ENCODE assay signal across 16 cellular contexts in genomic region chr4:142291299-142291698, GRCh38.
"Had no signal": no experiment of that assay in that cellular context is flagged by ENCODE, and none has a peak within 500 bp of the region (broad histone marks: within the 10 kb centered on the region; RNA-seq: fewer than 3 reads in every experiment).

No MANE protein-coding gene starts in this region.

- H3K4me3 Mint-ChIP-seq: dendritic cell treated with granulocyte-macrophage colony-stimulating factor and Interleukin-4, amounts not matched to agents 40 ng/mL and 50 ng/mL, for 4 days; immature natural killer cell; type B pancreatic cell had no signal

- H3K4me1 Mint-ChIP-seq: immature natural killer cell had no signal

- H3K27ac Mint-ChIP-seq: dendritic cell treated with granulocyte-macrophage colony-stimulating factor and Interleukin-4, amounts not matched to agents 40 ng/mL and 50 ng/mL, for 4 days; immature natural killer cell; type B pancreatic cell had no signal

- H3K27me3 ChIP-seq: ascending aorta, esophagus muscularis mucosa, gastroesophageal sphincter, heart left ventricle, testis had no signal

- H3K4me3 ChIP-seq: ascending aorta, esophagus muscularis mucosa, gastroesophageal sphincter, heart left ventricle, left ventricle myocardium inferior, testis had no signal

- DNase-seq: activated CD4-positive, alpha-beta T cell treated with anti-CD3 and anti-CD28 coated beads for 1 hour; activated CD8-positive, alpha-beta memory T cell treated with anti-CD3 and anti-CD28 coated beads for 24 hours; activated CD8-positive, alpha-beta memory T cell treated with anti-CD3 and anti-CD28 coated beads, Interleukin-2, amount 50 U/mL, for 48 hours; effector CD8-positive, alpha-beta T cell; heart left ventricle; immature natural killer cell; kidney glomerular epithelial cell; left ventricle myocardium inferior; mammary epithelial cell; occipital lobe; testis had no signal

- H3K9me3 ChIP-seq: ascending aorta, esophagus muscularis mucosa, gastroesophageal sphincter, left ventricle myocardium inferior, testis had no signal

- H3K4me1 ChIP-seq: esophagus muscularis mucosa, gastroesophageal sphincter, left ventricle myocardium inferior, testis had no signal

- H3K27me3 Mint-ChIP-seq: dendritic cell treated with granulocyte-macrophage colony-stimulating factor and Interleukin-4, amounts not matched to agents 40 ng/mL and 50 ng/mL, for 4 days; type B pancreatic cell had no signal

- H3K36me3 Mint-ChIP-seq: type B pancreatic cell had no signal

- H3K27ac ChIP-seq: ascending aorta, esophagus muscularis mucosa, gastroesophageal sphincter, heart left ventricle, left ventricle myocardium inferior, testis had no signal

- H3K36me3 ChIP-seq: ascending aorta, esophagus muscularis mucosa, gastroesophageal sphincter, heart left ventricle, left ventricle myocardium inferior had no signal
